In genomic region chr5:1930501-1930879, GRCh38 we compare ENCODE assay signal across 14 cellular contexts. TPM values are rescaled to one million over a fixed set of nuclear protein-coding genes. Genes with fewer than 3 reads are reported as not detected.
A peak's percentile ranks its signal among the peaks of the same experiment; 100 is the strongest.
DNase-seq lines count a peak whose midpoint lies in the region; ATAC-seq and TF ChIP-seq lines count a peak whose summit lies in the region.
"Had no signal": no experiment of that assay in that cellular context is flagged by ENCODE, and none has a peak within 500 bp of the region (broad histone marks: within the 10 kb centered on the region; RNA-seq: fewer than 3 reads in every experiment).

No MANE protein-coding gene starts in this region.

- peaks cover 26 to 55% (median 42%) of the 10 kb centered on the region in 11 experiments for H3K27me3 ChIP-seq in BLaER1 treated with 17β-estradiol and CSF1 and Interleukin-3, amounts not matched to agents 10 nM and 100 nM
- H3K27me3 ChIP-seq in left ventricle myocardium inferior (ENCODE audit: low read depth): peaks cover 50% of the 10 kb centered on the region
- no peaks in the 10 kb centered on the region for H3K27me3 ChIP-seq in prostate gland (replicated peaks; ENCODE audit: insufficient read depth)

- in situ Hi-C loops in GM13976 (cut with MboI; ENCODE audit: low sequenced_read_pairs, unreplicated experiment): no loop called here

- intact Hi-C loops in left ventricle myocardium inferior (cut with micrococcal nuclease): no loop called here
- intact Hi-C loops in prostate gland (cut with DNase I): no loop called here

- WGBS in prostate gland: 8% methylated on average over 20 of the region's 27 CpGs

- no peak for TF ChIP-seq POLR2A in prostate gland (IDR thresholded peaks at IDR 0.05)

- peak overlapping the region; percentile 41 to 69 (median 56) for H3K4me3 ChIP-seq in BLaER1 treated with 17β-estradiol and CSF1 and Interleukin-3, amounts not matched to agents 10 nM and 100 nM
- H3K4me3 ChIP-seq in left ventricle myocardium inferior (peak overlapping the region; percentile 71), prostate gland (peak overlapping the region; percentile 41 to 44)

- ATAC-seq in HG03159 (IDR thresholded peaks at IDR 0.05; ENCODE audit: unreplicated experiment) (no peak), GM19395 (IDR thresholded peaks at IDR 0.05; ENCODE audit: unreplicated experiment) (no peak)
- ATAC-seq: naive thymus-derived CD8-positive, alpha-beta T cell had no signal

- H4K20me1 ChIP-seq in BLaER1 treated with 17β-estradiol and CSF1 and Interleukin-3, amounts not matched to agents 10 nM and 100 nM: peaks cover 0 to 14% (median 0%) of the 10 kb centered on the region in 11 experiments; a peak in 7 of 22 replicates

- no peak for TF ChIP-seq CTCF in left ventricle myocardium inferior (IDR thresholded peaks at IDR 0.05; ENCODE audit: borderline replicate concordance)
- TF ChIP-seq CTCF in prostate gland (IDR thresholded peaks at IDR 0.05): no peak
- no peak for TF ChIP-seq CTCF in GM13976 (IDR thresholded peaks at IDR 0.05; ENCODE audit: borderline replicate concordance, control extremely low read depth, extremely low read depth, insufficient read depth, missing control alignments)

- peak overlapping the region; percentile 84 to 99 (median 98) for H3K4me2 ChIP-seq in BLaER1 treated with 17β-estradiol and CSF1 and Interleukin-3, amounts not matched to agents 10 nM and 100 nM

- DNase-seq in RPMI8226 (peak; percentile 93), left ventricle myocardium inferior (no peak), prostate gland (ENCODE audit: low spot score) (peak; percentile 15), HPDE6-E6E7 (ENCODE audit: extremely low spot score) (no peak), GM13976 (ENCODE audit: low spot score) (no peak)
- DNase-seq: CD4-positive, alpha-beta memory T cell; naive thymus-derived CD8-positive, alpha-beta T cell; NCI-H1092 treated with DMSO at 0.1 percent for 48 hours had no signal

- no peak overlapping the region for H3K27ac ChIP-seq in BLaER1 treated with 17β-estradiol and CSF1 and Interleukin-3, amounts not matched to agents 10 nM and 100 nM
- H3K27ac ChIP-seq in left ventricle myocardium inferior (replicated peaks): peak overlapping the region; percentile 93
- peak overlapping the region; percentile 84 to 92 for H3K27ac ChIP-seq in prostate gland

- H3K36me3 ChIP-seq in BLaER1 treated with 17β-estradiol and CSF1 and Interleukin-3, amounts not matched to agents 10 nM and 100 nM: no peaks in the 10 kb centered on the region
- peaks cover 4% of the 10 kb centered on the region for H3K36me3 ChIP-seq in left ventricle myocardium inferior
- H3K36me3 ChIP-seq in prostate gland: no peaks in the 10 kb centered on the region
- H3K36me3 ChIP-seq: adrenal gland had no signal

- H3K9me3 ChIP-seq in BLaER1 treated with 17β-estradiol and CSF1 and Interleukin-3, amounts not matched to agents 10 nM and 100 nM (replicated peaks in 1 of 11): no peaks in the 10 kb centered on the region
- no peaks in the 10 kb centered on the region for H3K9me3 ChIP-seq in left ventricle myocardium inferior (replicated peaks)
- H3K9me3 ChIP-seq in prostate gland: no peaks in the 10 kb centered on the region
- H3K9me3 ChIP-seq: adrenal gland had no signal

- H3K4me1 ChIP-seq in BLaER1 treated with 17β-estradiol and CSF1 and Interleukin-3, amounts not matched to agents 10 nM and 100 nM: peaks cover 18 to 37% (median 23%) of the 10 kb centered on the region in 10 experiments
- H3K4me1 ChIP-seq in left ventricle myocardium inferior: peaks cover 14% of the 10 kb centered on the region
- H3K4me1 ChIP-seq in prostate gland (replicated peaks): no peaks in the 10 kb centered on the region
- H3K4me1 ChIP-seq: adrenal gland had no signal

- peak overlapping the region; percentile 1 to 66 (median 55); a peak in 16 of 22 replicates for H3K9ac ChIP-seq in BLaER1 treated with 17β-estradiol and CSF1 and Interleukin-3, amounts not matched to agents 10 nM and 100 nM

RNA-seq across cellular contexts. Expression of gene IRX4, which starts 47.8 kb away (rescaled TPM):
- total RNA-seq in left ventricle myocardium inferior: 18.6 TPM
- total RNA-seq in prostate gland: 10 to 100 TPM in 1 of 2 donors, 1 to 10 TPM in 1; 1.8 to 30.0 TPM
- total RNA-seq: adrenal gland; CD4-positive, alpha-beta memory T cell; frontal cortex; H4; naive thymus-derived CD8-positive, alpha-beta T cell had no signal

Comparison
In these comparisons a context has a peak if more than half of its experiments do, and no peak if none do; other contexts are left out.
1. H3K27ac ChIP-seq: peak in left ventricle myocardium inferior (single experiment) and prostate gland (2 of 2); none in BLaER1 treated with 17β-estradiol and CSF1 and Interleukin-3, amounts not matched to agents 10 nM and 100 nM (0 of 11).
2. DNase-seq: peak in RPMI8226 (single experiment) and prostate gland (single experiment); none in left ventricle myocardium inferior (single experiment), HPDE6-E6E7 (single experiment) and GM13976 (single experiment).
3. Peak in every context shown above with its lines, with median percentiles within 50 percentile points of each other: H3K4me3 ChIP-seq.